ENCODE assay signal across 1 cellular context in genomic region chr1:84497631-84498278, GRCh38.
TF ChIP-seq lines count a peak whose summit lies in the region.

No MANE protein-coding gene starts in this region.

TF ChIP-seq in K562, 482 proteins besides CTCF, POLR2A, EP300 and RAD21:
- TF ChIP-seq SIN3A (IDR thresholded peaks at IDR 0.05; ENCODE audit: borderline replicate concordance in 2 of 2, control insufficient read depth in 1 of 2, low read depth in 2 of 2, low read length in 2 of 2) (0 out of 4 replicates have a peak, but pooled peaks of 1 of the 2 experiments have one; percentile 41), HDAC2 (IDR thresholded peaks at IDR 0.05) (no peak), THRB (CRISPR knock-in tag; conservative IDR thresholded peaks at IDR 0.05) (0 out of 2 replicates have a peak, but pooled peaks have one; percentile 3)
